Comparison of ENCODE assay signal across 8 cellular contexts in the genomic region with DNA sequence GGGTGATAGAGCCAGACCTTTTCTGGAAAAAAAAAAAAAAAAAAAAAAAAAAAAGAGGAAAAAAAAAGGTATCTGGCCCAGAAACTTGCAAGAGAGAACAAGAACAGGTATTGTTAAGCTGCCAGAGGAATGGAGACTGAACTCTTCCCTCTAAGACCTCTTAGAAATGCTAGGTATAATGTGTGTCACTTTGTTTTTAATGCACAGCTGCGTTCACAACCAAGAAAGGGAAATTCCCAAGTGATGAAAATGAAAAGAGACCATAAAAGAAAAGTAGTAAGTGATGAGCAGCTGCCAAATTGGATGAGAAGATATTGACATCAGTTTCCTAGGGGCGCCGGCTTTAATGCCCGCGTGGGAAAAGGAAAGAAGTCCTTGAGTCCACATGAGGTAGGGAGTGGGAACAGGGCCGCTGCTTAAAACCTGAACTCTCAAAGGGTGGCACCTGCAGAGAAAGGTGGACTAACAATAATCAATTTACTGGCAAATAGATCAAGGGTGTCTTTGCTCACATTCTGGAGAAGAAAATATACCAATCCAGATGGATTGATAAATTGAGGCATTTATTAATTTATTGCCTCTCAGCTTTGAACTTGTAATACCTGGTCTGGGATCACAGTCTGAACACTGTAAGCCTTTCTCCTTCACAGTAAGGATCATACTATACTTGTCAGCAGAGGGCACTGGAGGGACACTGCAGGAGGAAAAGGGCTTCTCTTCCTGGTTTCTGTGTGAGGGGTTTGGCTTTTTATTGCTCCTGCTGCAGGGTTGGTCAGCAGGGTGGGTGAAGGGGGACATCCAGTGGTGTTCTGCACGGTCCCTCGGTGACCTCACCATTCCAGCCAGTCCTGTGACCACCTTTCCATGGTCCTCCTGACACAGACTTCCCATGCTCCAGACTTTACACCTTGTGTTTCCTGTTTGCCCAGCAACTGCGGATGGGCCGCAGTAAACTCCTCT.
DNase-seq lines count a peak whose midpoint lies in the region; ATAC-seq and TF ChIP-seq lines count a peak whose summit lies in the region.

No MANE protein-coding gene starts in this region.

- no peaks in the 10 kb centered on the region for H4K20me1 ChIP-seq in HCT116 (ENCODE audit: insufficient read depth)

- H3K4me2 ChIP-seq in HCT116 (ENCODE audit: low read length), result no peak overlapping the region

- H3K27ac ChIP-seq in HCT116 (ENCODE audit: low read depth, low read length) (peak overlapping the region; percentile 2; the same call in 1 of the 2 replicates), heart left ventricle (no peak overlapping the region)

- H3K36me3 ChIP-seq in Caco-2 (ENCODE audit: control insufficient read depth, insufficient read depth, low read length), result no peaks in the 10 kb centered on the region
- no peaks in the 10 kb centered on the region for H3K36me3 ChIP-seq in HCT116 (ENCODE audit: control insufficient read depth in 1 of 2, insufficient read depth in 2 of 2, low read length in 2 of 2)
- H3K36me3 ChIP-seq in heart left ventricle, result no peaks in the 10 kb centered on the region

- peak; percentile 97 for ATAC-seq in HCT116
- ATAC-seq in activated naive CD8-positive, alpha-beta T cell treated with anti-CD3 and anti-CD28 coated beads, Interleukin-2, amount 50 U/mL, for 24 hours, result peak; percentile 78
- peak; percentile 84 to 93 (median 91) for ATAC-seq in heart left ventricle
- no peak for ATAC-seq in GM19324 (IDR thresholded peaks at IDR 0.05; ENCODE audit: low FRiP score, unreplicated experiment)
- ATAC-seq in HG02970 (IDR thresholded peaks at IDR 0.05; ENCODE audit: low FRiP score, unreplicated experiment), result no peak

- no peak overlapping the region for H3K9ac ChIP-seq in HCT116 (ENCODE audit: low read length)

- CTCF ChIA-PET in Caco-2 (lab: Charles Lee) (interaction anchor here (0.6 to 1.1 kb wide), 3 partner anchors 40 to 335 kb away, joined by 3 to 10 read pairs (median 3); no protein-coding TSS in a partner anchor), HCT116 (lab: Charles Lee) (interaction anchor here (0.7 to 0.8 kb wide), 2 partner anchors 172 to 247 kb away, joined by 3 read pairs; no protein-coding TSS in a partner anchor)

- no peaks in the 10 kb centered on the region for H3K79me2 ChIP-seq in HCT116 (ENCODE audit: insufficient read depth, low read length)

- POLR2A ChIA-PET in Caco-2 (lab: Charles Lee), result no interaction called here
- POLR2A ChIA-PET in HCT116 (lab: Charles Lee), result interaction anchor here (1.5 kb wide), 1 partner anchor 501 kb away, joined by 3 read pairs; the partner anchor contains the start of gene MINDY2

- DNase-seq in Caco-2, result peak; percentile 63 to 72
- peak; percentile 42 for DNase-seq in HCT116 (ENCODE audit: low read depth, low spot score)
- DNase-seq in NOMO-1 (lab: John Stamatoyannopoulos, UW; ENCODE audit: unreplicated experiment in 2 of 2), result peak; percentile 11 to 36
- peak; percentile 23 for DNase-seq in activated naive CD8-positive, alpha-beta T cell treated with anti-CD3 and anti-CD28 coated beads, Interleukin-2, amount 50 U/mL, for 24 hours
- DNase-seq in heart left ventricle, result peak in 1 of 5 donors; percentile 52
- peak; percentile 67 for DNase-seq in putamen (ENCODE audit: low spot score)

- no peaks in the 10 kb centered on the region for H3K27me3 ChIP-seq in Caco-2 (replicated peaks; ENCODE audit: control insufficient read depth, insufficient read depth, low read length)
- no peaks in the 10 kb centered on the region for H3K27me3 ChIP-seq in HCT116 (ENCODE audit: insufficient read depth, low read length)
- no peaks in the 10 kb centered on the region for H3K27me3 ChIP-seq in heart left ventricle

- no TSS peak for BruUV-seq in Caco-2 (replicated peaks; lab: Mats Ljungman, UMichigan)
- no TSS peak for BruUV-seq in HCT116 (replicated peaks; lab: Mats Ljungman, UMichigan)

- TF ChIP-seq RAD21 in HCT116 (IDR thresholded peaks at IDR 0.05; ENCODE audit: low read depth), result peak; percentile 90

- no peak overlapping the region for H3K4me3 Mint-ChIP-seq in Caco-2 (ENCODE audit: unreplicated experiment)
- no peak overlapping the region for H3K4me3 Mint-ChIP-seq in activated naive CD8-positive, alpha-beta T cell treated with anti-CD3 and anti-CD28 coated beads, Interleukin-2, amount 50 U/mL, for 24 hours

- H3K27me3 Mint-ChIP-seq in Caco-2 (ENCODE audit: insufficient read depth, unreplicated experiment), result no peaks in the 10 kb centered on the region
- no peaks in the 10 kb centered on the region for H3K27me3 Mint-ChIP-seq in activated naive CD8-positive, alpha-beta T cell treated with anti-CD3 and anti-CD28 coated beads, Interleukin-2, amount 50 U/mL, for 24 hours

- H3K4me1 Mint-ChIP-seq in Caco-2 (ENCODE audit: low read depth, unreplicated experiment), result peaks cover 17% of the 10 kb centered on the region
- peaks cover 9% of the 10 kb centered on the region for H3K4me1 Mint-ChIP-seq in activated naive CD8-positive, alpha-beta T cell treated with anti-CD3 and anti-CD28 coated beads, Interleukin-2, amount 50 U/mL, for 24 hours

- H3K9me3 Mint-ChIP-seq in Caco-2 (ENCODE audit: unreplicated experiment), result peaks cover 13% of the 10 kb centered on the region
- peaks cover 4% of the 10 kb centered on the region for H3K9me3 Mint-ChIP-seq in activated naive CD8-positive, alpha-beta T cell treated with anti-CD3 and anti-CD28 coated beads, Interleukin-2, amount 50 U/mL, for 24 hours

- RAD21 ChIA-PET in HCT116 (lab: Charles Lee; ENCODE audit: low non-redundant PET in 1 of 2, low total read pairs in 2 of 2, uncharacterized antibody in 2 of 2, unreplicated experiment in 2 of 2), result interaction anchor here in 1 of 2 experiments (1.2 kb wide), 1 partner anchor 490 kb away, joined by 3 read pairs; no protein-coding TSS in a partner anchor

- peak overlapping the region; percentile 4 for H2AFZ ChIP-seq in HCT116 (ENCODE audit: low read depth, low read length, poor library complexity, severe bottlenecking)

- TF ChIP-seq CTCF in Caco-2 (IDR thresholded peaks at IDR 0.05; ENCODE audit: insufficient read depth in 1 of 2, low read depth in 1 of 2, low read length in 1 of 2, severe bottlenecking in 1 of 2, unreplicated experiment in 1 of 2) (peak; percentile 73 to 78), HCT116 (IDR thresholded peaks at IDR 0.05 in 2 of 3, conservative IDR thresholded peaks at IDR 0.05 in 1 of 3; ENCODE audit: borderline replicate concordance in 1 of 3, insufficient read depth in 1 of 3, low read depth in 2 of 3, low read length in 2 of 3) (peak; percentile 61 to 70 (median 68); a peak in 5 of 6 replicates), heart left ventricle (IDR thresholded peaks at IDR 0.05) (peak; percentile 61 to 82 (median 68))

- H3K9me2 ChIP-seq in HCT116 (ENCODE audit: insufficient read depth), result no peaks in the 10 kb centered on the region

- intact Hi-C loops in Caco-2 (cut with micrococcal nuclease; ENCODE audit: unreplicated experiment), result loop anchor here (1.0 to 5.0 kb wide), 5 partner anchors 42 to 489 kb away; partner anchors contain the start of gene LIPC
- intact Hi-C loops in HCT116 (cut with micrococcal nuclease), result loop anchor here (2.0 to 10.0 kb wide), 2 partner anchors 165 to 491 kb away; partner anchors contain the start of gene LIPC
- intact Hi-C loops in heart left ventricle (cut with DNase I), result loop anchor here in 7 of 10 donors (5.0 to 10.0 kb wide), 8 partner anchors 165 to 505 kb away; partner anchors contain the start of genes ADAM10 (in 4 of the 7), LIPC (in 4 of the 7) and MINDY2 (in 1 of the 7)

- H3K27ac Mint-ChIP-seq in Caco-2 (ENCODE audit: unreplicated experiment), result peak overlapping the region; percentile 39
- H3K27ac Mint-ChIP-seq in activated naive CD8-positive, alpha-beta T cell treated with anti-CD3 and anti-CD28 coated beads, Interleukin-2, amount 50 U/mL, for 24 hours, result no peak overlapping the region

- H3K4me3 ChIP-seq in Caco-2 (ENCODE audit: low read depth, low read length) (no peak overlapping the region), HCT116 (replicated peaks in 1 of 2; ENCODE audit: low read depth in 1 of 2, low read length in 2 of 2) (no peak overlapping the region), heart left ventricle (no peak overlapping the region)

- H3K4me1 ChIP-seq in Caco-2 (peaks cover 14% of the 10 kb centered on the region), HCT116 (ENCODE audit: control insufficient read depth in 1 of 2, insufficient read depth in 2 of 2, low read length in 2 of 2) (no peaks in the 10 kb centered on the region), heart left ventricle (peaks cover 0 to 6% (median 0%) of the 10 kb centered on the region in 12 donors)

- 43 to 55% (median 47%) methylated on average over 10 of the region's 10 CpGs for WGBS in heart left ventricle, 4 donors

- 0 out of 2 replicates have a peak, but pooled peaks cover 10% of the 10 kb centered on the region for H3K9me3 ChIP-seq in Caco-2
- peaks cover 6 to 7% of the 10 kb centered on the region in 2 experiments; a peak in 2 of 4 replicates for H3K9me3 ChIP-seq in HCT116 (ENCODE audit: control insufficient read depth in 1 of 2, insufficient read depth in 1 of 2, low read depth in 1 of 2, low read length in 2 of 2)
- H3K9me3 ChIP-seq in heart left ventricle, result peaks cover 0 to 23% (median 7%) of the 10 kb centered on the region in 12 donors

- no peak for TF ChIP-seq POLR2A in HCT116 (IDR thresholded peaks at IDR 0.05; ENCODE audit: borderline replicate concordance, extremely low read depth, insufficient read depth, insufficient read length)
- peak in 1 of 2 donors; percentile 12 for TF ChIP-seq POLR2A in heart left ventricle (IDR thresholded peaks at IDR 0.05)

- H3K36me3 Mint-ChIP-seq in Caco-2 (ENCODE audit: insufficient read depth, unreplicated experiment), result peaks cover 14% of the 10 kb centered on the region
- peaks cover 3% of the 10 kb centered on the region for H3K36me3 Mint-ChIP-seq in activated naive CD8-positive, alpha-beta T cell treated with anti-CD3 and anti-CD28 coated beads, Interleukin-2, amount 50 U/mL, for 24 hours (ENCODE audit: low read depth)

TF ChIP-seq in HCT116, 20 proteins besides CTCF, POLR2A, EP300 and RAD21 (continues in another document):
- no peak for TF ChIP-seq CEBPB (IDR thresholded peaks at IDR 0.05; ENCODE audit: low read depth)

Comparison
In these comparisons a context has a peak if more than half of its experiments do, and no peak if none do; other contexts are left out.
1. ATAC-seq: peak in HCT116 (single experiment), activated naive CD8-positive, alpha-beta T cell treated with anti-CD3 and anti-CD28 coated beads, Interleukin-2, amount 50 U/mL, for 24 hours (single experiment) and heart left ventricle (4 of 4); none in GM19324 (single experiment) and HG02970 (single experiment).
2. Peak in every context shown above with its lines, with median percentiles within 50 percentile points of each other: CTCF ChIP-seq.